ENCODE assay signal across 18 cellular contexts in the genomic region with DNA sequence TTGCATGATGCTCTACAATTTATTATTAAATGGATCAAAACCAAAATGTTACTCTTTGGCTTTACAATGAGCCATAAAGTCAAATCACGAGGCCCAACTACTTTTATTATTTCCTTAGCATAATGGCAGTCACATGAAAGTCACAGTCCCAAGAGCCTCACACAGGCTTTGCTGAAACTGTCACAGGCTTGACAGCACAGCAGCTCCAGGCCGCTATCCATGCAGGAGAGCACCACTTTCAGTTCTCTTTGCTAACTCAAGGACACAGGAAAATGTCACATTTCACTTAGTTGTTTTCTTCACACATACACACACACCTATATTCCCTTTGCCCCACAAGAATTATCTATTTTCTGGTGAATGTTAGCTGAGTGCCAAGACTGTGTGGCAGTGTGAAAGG. TPM values are rescaled to one million over a fixed set of nuclear protein-coding genes. Genes with fewer than 3 reads are reported as not detected.
DNase-seq lines count a peak whose midpoint lies in the region; ATAC-seq and TF ChIP-seq lines count a peak whose summit lies in the region.
"Had no signal": no experiment of that assay in that cellular context is flagged by ENCODE, and none has a peak within 500 bp of the region (broad histone marks: within the 10 kb centered on the region; RNA-seq: fewer than 3 reads in every experiment).

No MANE protein-coding gene starts in this region.

- H3K27me3 ChIP-seq in upper lobe of right lung: no peaks in the 10 kb centered on the region
- H3K27me3 ChIP-seq: SJSA1, testis had no signal

- no peak overlapping the region for H3K4me3 ChIP-seq in upper lobe of right lung
- H3K4me3 ChIP-seq: SJSA1, testis had no signal

- H3K4me1 ChIP-seq in upper lobe of right lung: no peaks in the 10 kb centered on the region
- H3K4me1 ChIP-seq: parathyroid adenoma, SJSA1 had no signal

- peak; percentile 53 for ATAC-seq in Right ventricle myocardium superior (ENCODE audit: poor library complexity)
- ATAC-seq in HG03175 (IDR thresholded peaks at IDR 0.05; ENCODE audit: unreplicated experiment): peak; percentile 52
- ATAC-seq in upper lobe of right lung: peak; percentile 39
- no peak for ATAC-seq in GM19023 (IDR thresholded peaks at IDR 0.05; ENCODE audit: unreplicated experiment)

- H3K36me3 ChIP-seq in upper lobe of right lung: no peaks in the 10 kb centered on the region
- H3K36me3 ChIP-seq: SJSA1 had no signal

- intact Hi-C loops in Right ventricle myocardium superior (cut with DNase I): no loop called here
- intact Hi-C loops in cardiac septum (cut with DNase I): no loop called here
- intact Hi-C loops in upper lobe of right lung (cut with DNase I): no loop called here

- DNase-seq in Right ventricle myocardium superior: no peak
- no peak for DNase-seq in cardiac septum (ENCODE audit: low spot score)
- DNase-seq in upper lobe of right lung: no peak
- DNase-seq in NCI-H774 (lab: John Stamatoyannopoulos, UW): no peak
- no peak for DNase-seq in caudate nucleus (lab: John Stamatoyannopoulos, UW)
- DNase-seq: 8988T; activated naive CD4-positive, alpha-beta T cell treated with Interleukin-2 at 50 U/mL for 16 hours; COR-L47; foreskin melanocyte; mesendoderm; testis had no signal

- 0 out of 2 replicates have a peak overlapping the region, but pooled peaks have one; percentile 19 for H3K27ac ChIP-seq in VCaP
- no peak overlapping the region for H3K27ac ChIP-seq in upper lobe of right lung
- no peak overlapping the region for H3K27ac ChIP-seq in caudate nucleus (ENCODE audit: low read depth, low read length)
- H3K27ac ChIP-seq: parathyroid adenoma, SJSA1, testis had no signal

- TF ChIP-seq CTCF in VCaP (conservative IDR thresholded peaks at IDR 0.05) (no peak), upper lobe of right lung (IDR thresholded peaks at IDR 0.05) (no peak)

- H3K9me3 ChIP-seq in upper lobe of right lung: no peaks in the 10 kb centered on the region
- H3K9me3 ChIP-seq: SJSA1, testis had no signal

RNA-seq across cellular contexts. Expression of a gene that starts 11.1 kb away (rescaled TPM):
- not detected for total RNA-seq in Right ventricle myocardium superior
- not detected for total RNA-seq in cardiac septum
- total RNA-seq in upper lobe of right lung: not detected
- total RNA-seq: activated CD8-positive, alpha-beta memory T cell treated with anti-CD3 and anti-CD28 coated beads for 36 hours; H4; SJSA1; testis had no signal

RNA-seq across cellular contexts. Expression of a gene that starts 51.2 kb away (rescaled TPM):
- total RNA-seq in Right ventricle myocardium superior: 4.5 TPM
- total RNA-seq in cardiac septum: 2.7 TPM
- 7.0 TPM for total RNA-seq in upper lobe of right lung

RNA-seq across cellular contexts. Expression of a gene that starts 51.6 kb away (rescaled TPM):
- total RNA-seq in Right ventricle myocardium superior (12.1 TPM), cardiac septum (13.9 TPM), upper lobe of right lung (16.0 TPM)
